ENCODE assay signal across 8 cellular contexts in the genomic region with DNA sequence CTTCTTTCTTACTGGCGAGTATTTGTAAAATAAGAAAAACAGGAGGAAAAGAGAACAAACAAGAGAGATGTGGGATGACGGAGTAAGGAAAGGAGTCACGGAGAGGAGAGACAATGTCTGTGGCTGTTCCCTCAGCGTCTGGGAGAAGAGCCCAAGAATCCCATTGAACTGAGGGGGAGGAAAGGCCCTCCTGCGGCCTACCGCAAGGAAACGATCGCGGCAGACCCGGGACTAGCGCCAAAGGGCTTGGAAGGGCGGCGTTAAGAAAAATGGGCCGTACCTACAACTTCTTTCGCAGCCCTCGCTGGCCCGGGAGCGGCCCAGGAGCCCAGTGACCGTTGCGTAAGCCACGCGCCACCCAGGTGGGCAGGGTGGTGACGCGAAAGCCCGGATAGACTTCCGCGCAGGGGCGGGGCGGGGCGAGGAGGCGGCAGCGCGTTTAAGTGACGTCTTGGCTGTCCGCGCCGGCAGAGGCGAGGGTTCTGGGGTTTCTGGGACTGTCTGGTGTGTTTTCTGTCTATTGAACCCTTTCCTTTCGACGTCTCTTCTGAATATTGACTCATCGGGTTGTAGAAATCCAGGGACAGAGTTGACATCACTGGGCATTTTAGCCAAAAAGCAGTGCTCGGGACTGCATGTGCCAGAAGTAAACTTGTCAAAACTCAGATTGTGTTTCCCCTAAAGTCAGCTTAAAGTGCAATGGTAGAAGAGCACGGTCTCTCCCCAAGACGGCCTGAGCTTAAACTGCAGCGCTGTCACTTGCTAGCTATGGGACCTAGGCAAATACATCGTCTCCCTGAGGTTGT. TPM values are rescaled to one million over a fixed set of nuclear protein-coding genes. Genes with fewer than 3 reads are reported as not detected.
DNase-seq lines count a peak whose midpoint lies in the region; ATAC-seq and TF ChIP-seq lines count a peak whose summit lies in the region.

A gene with protein sequence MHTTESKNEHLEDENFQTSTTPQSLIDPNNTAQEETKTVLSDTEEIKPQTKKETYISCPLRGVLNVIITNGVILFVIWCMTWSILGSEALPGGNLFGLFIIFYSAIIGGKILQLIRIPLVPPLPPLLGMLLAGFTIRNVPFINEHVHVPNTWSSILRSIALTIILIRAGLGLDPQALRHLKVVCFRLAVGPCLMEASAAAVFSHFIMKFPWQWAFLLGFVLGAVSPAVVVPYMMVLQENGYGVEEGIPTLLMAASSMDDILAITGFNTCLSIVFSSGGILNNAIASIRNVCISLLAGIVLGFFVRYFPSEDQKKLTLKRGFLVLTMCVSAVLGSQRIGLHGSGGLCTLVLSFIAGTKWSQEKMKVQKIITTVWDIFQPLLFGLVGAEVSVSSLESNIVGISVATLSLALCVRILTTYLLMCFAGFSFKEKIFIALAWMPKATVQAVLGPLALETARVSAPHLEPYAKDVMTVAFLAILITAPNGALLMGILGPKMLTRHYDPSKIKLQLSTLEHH (minus strand): TSS at position 387 of the 806 bp plus-strand sequence. CDS start 27,994 bp downstream, outside the sequence.

- TF ChIP-seq CTCF in AG04449 (IDR thresholded peaks at IDR 0.05; ENCODE audit: insufficient read depth, low read length, missing control alignments) (no peak), chondrocyte (IDR thresholded peaks at IDR 0.05) (no peak), kidney epithelial cell (IDR thresholded peaks at IDR 0.05; ENCODE audit: insufficient read depth, low read length, poor library complexity, severe bottlenecking) (no peak)

- peak within 1 kb of the TSS; percentile 86 for H3K4me3 Mint-ChIP-seq in chondrocyte (ENCODE audit: unreplicated experiment)

- no peaks in the 10 kb centered on the region for H3K27me3 ChIP-seq in kidney epithelial cell (ENCODE audit: control insufficient read depth, insufficient read depth, low read length)

- H3K27me3 Mint-ChIP-seq in chondrocyte (ENCODE audit: low read depth): no peaks in the 10 kb centered on the region

- H3K27ac Mint-ChIP-seq in chondrocyte (ENCODE audit: unreplicated experiment): peak within 1 kb of the TSS; percentile 99

- H3K36me3 ChIP-seq in kidney epithelial cell (ENCODE audit: control insufficient read depth, insufficient read depth, low read length): no peaks in the 10 kb centered on the region

- CTCF ChIA-PET in AG04449 (lab: Yijun Ruan, JAX): interaction anchor here (1.5 to 2.0 kb wide), 2 partner anchors 10 to 79 kb away, joined by 3 to 9 read pairs; no protein-coding TSS in a partner anchor

- ATAC-seq in GM18867 (IDR thresholded peaks at IDR 0.05; ENCODE audit: unreplicated experiment): peak; percentile 99
- ATAC-seq in HG03097 (IDR thresholded peaks at IDR 0.05; ENCODE audit: low FRiP score, unreplicated experiment): peak; percentile 99

- H3K9me3 Mint-ChIP-seq in chondrocyte (ENCODE audit: low read depth): no peaks in the 10 kb centered on the region

- peak; percentile 82 for DNase-seq in AG04449 (ENCODE audit: low read depth, low spot score)
- peak; percentile 92 for DNase-seq in NCI-H2227 (lab: John Stamatoyannopoulos, UW; ENCODE audit: unreplicated experiment)
- peak; percentile 90 for DNase-seq in activated CD4-positive, alpha-beta T cell treated with anti-CD3 and anti-CD28 coated beads for 1 hour
- peak; percentile 96 for DNase-seq in chondrocyte (ENCODE audit: low spot score)
- peak; percentile 89 for DNase-seq in kidney epithelial cell (ENCODE audit: low read depth)
- peak; percentile 84 to 94 (median 90) for DNase-seq in stimulated activated CD4-positive, alpha-beta T cell treated with anti-CD3 and anti-CD28 coated beads, Interleukin-1b, Interleukin-23, amount 100 ng/mL, for 24 hours (ENCODE audit: low read depth in 4 of 4, low spot score in 1 of 4)

- H3K36me3 Mint-ChIP-seq in chondrocyte (ENCODE audit: low read depth): peaks cover 5% of the 10 kb centered on the region

- H3K4me3 ChIP-seq in AG04449 (ENCODE audit: low read depth, low read length): peak within 1 kb of the TSS; percentile 61
- peak within 1 kb of the TSS; percentile 48 for H3K4me3 ChIP-seq in kidney epithelial cell (ENCODE audit: low read depth, low read length)

- POLR2A ChIA-PET in AG04449 (lab: Yijun Ruan, JAX): interaction anchor here (1.1 kb wide), 1 partner anchor 191 kb away, joined by 3 read pairs; no protein-coding TSS in a partner anchor

- peaks cover 18% of the 10 kb centered on the region for H3K4me1 Mint-ChIP-seq in chondrocyte (ENCODE audit: low read depth)

RNA-seq across cellular contexts. Expression of the gene that starts here (rescaled TPM):
- total RNA-seq in chondrocyte (1.1 to 1.3 TPM (median 1.1 TPM) in 3 replicates), kidney epithelial cell (0.21 and 4.2 TPM in 2 replicates)

Comparison
In these comparisons a context has a peak if more than half of its experiments do, and no peak if none do; other contexts are left out.
1. Peak in every context shown above with its lines: DNase-seq, ATAC-seq and H3K4me3 ChIP-seq.